ENCODE assay signal across 10 cellular contexts in genomic region chr5:141488591-141489478, GRCh38. TPM values are rescaled to one million over a fixed set of nuclear protein-coding genes. Genes with fewer than 3 reads are reported as not detected.
DNase-seq lines count a peak whose midpoint lies in the region; ATAC-seq and TF ChIP-seq lines count a peak whose summit lies in the region.
"Had no signal": no experiment of that assay in that cellular context is flagged by ENCODE, and none has a peak within 500 bp of the region (broad histone marks: within the 10 kb centered on the region; RNA-seq: fewer than 3 reads in every experiment).

Gene PCDHGC5, plus strand, starts transcription at chr5:141489081. Its CDS starts 160 bp downstream, at chr5:141489241.

- no peak within 1 kb of the TSS for H4K8ac ChIP-seq in mesenchymal stem cell (ENCODE audit: low read length)

- H3K9me3 Mint-ChIP-seq in activated CD4-positive, alpha-beta T cell treated with anti-CD3 and anti-CD28 coated beads, Interleukin-2, amount 10 ng/mL, durations not matched to agents 7 days and 5 days = peaks cover 2% of the 10 kb centered on the region

- H4K91ac ChIP-seq in mesenchymal stem cell (ENCODE audit: low read length) = no peak within 1 kb of the TSS

- H3K4me2 ChIP-seq in OCI-LY7 (ENCODE audit: low read length) (peak within 1 kb of the TSS; percentile 28), mesenchymal stem cell (ENCODE audit: low read length, poor library complexity, severe bottlenecking) (no peak within 1 kb of the TSS)

- POLR2A ChIA-PET in AG04449 (lab: Yijun Ruan, JAX) (interaction anchor here (0.6 to 1.8 kb wide), 9 partner anchors 10 to 168 kb away, joined by 3 to 14 read pairs (median 5); partner anchors contain the start of genes PCDHGC3 and TAF7), OCI-LY7 (lab: Charles Lee) (interaction anchor here (0.9 to 2.7 kb wide), 3 partner anchors 8 to 26 kb away, joined by 3 to 8 read pairs (median 7); no protein-coding TSS in a partner anchor)
- POLR2A ChIA-PET in activated CD4-positive, alpha-beta T cell treated with anti-CD3 and anti-CD28 coated beads, Interleukin-2, amount 10 ng/mL, durations not matched to agents 7 days and 5 days (lab: Charles Lee) = no interaction called here

- H3K79me2 ChIP-seq in OCI-LY7 (ENCODE audit: insufficient read depth, low read depth, low read length) = peaks cover 15% of the 10 kb centered on the region; the same call in 1 of the 2 replicates

- H2AFZ ChIP-seq in OCI-LY7 (ENCODE audit: low read length) (no peak within 1 kb of the TSS), mesenchymal stem cell (ENCODE audit: low read depth, low read length) (no peak within 1 kb of the TSS)

- 56% methylated on average over 13 of the region's 13 CpGs for WGBS in mesenchymal stem cell

- H3K36me3 ChIP-seq in OCI-LY7 (ENCODE audit: insufficient read depth, low read length) (peaks cover 68% of the 10 kb centered on the region), mesenchymal stem cell (ENCODE audit: control insufficient read depth in 1 of 2, insufficient read depth in 2 of 2, low read depth in 1 of 2, low read length in 2 of 2) (peaks cover 56 to 63% of the 10 kb centered on the region in 2 experiments)

- H2AK5ac ChIP-seq in mesenchymal stem cell (ENCODE audit: low read length, severe bottlenecking) = no peak within 1 kb of the TSS

- H3K4me1 ChIP-seq in OCI-LY7 (ENCODE audit: insufficient read depth, low read length, poor library complexity, severe bottlenecking) = peaks cover 27% of the 10 kb centered on the region
- peaks cover 29% of the 10 kb centered on the region for H3K4me1 ChIP-seq in mesenchymal stem cell (ENCODE audit: control insufficient read depth, insufficient read depth, low read depth, low read length)

- H3K79me1 ChIP-seq in mesenchymal stem cell (replicated peaks; ENCODE audit: low read length, poor library complexity, severe bottlenecking) = peaks cover 50% of the 10 kb centered on the region

- no peak within 1 kb of the TSS for H3K14ac ChIP-seq in mesenchymal stem cell (ENCODE audit: low read length in 2 of 2)

- no peaks in the 10 kb centered on the region for H3K9me2 ChIP-seq in OCI-LY7 (ENCODE audit: insufficient read depth, low read length)

- no peaks in the 10 kb centered on the region for H3K9me3 ChIP-seq in OCI-LY7 (ENCODE audit: low read length)
- no peaks in the 10 kb centered on the region for H3K9me3 ChIP-seq in mesenchymal stem cell (ENCODE audit: control insufficient read depth, low read length)

- DNase-seq in AG04449 (ENCODE audit: low read depth, low spot score) = no peak
- no peak for DNase-seq in OCI-LY7 (ENCODE audit: low spot score)
- peak; percentile 53 for DNase-seq in choroid plexus epithelial cell (ENCODE audit: low read depth)
- peak; percentile 57 for DNase-seq in mesenchymal stem cell
- DNase-seq in activated CD4-positive, alpha-beta T cell treated with anti-CD3 and anti-CD28 coated beads, Interleukin-2, amount 10 ng/mL, durations not matched to agents 7 days and 5 days = no peak
- no peak for DNase-seq in SIG-M5 (lab: John Stamatoyannopoulos, UW)
- DNase-seq: activated effector memory CD4-positive, alpha-beta T cell treated with Interleukin-2 at 50 U/mL for 16 hours had no signal

- H3K9ac ChIP-seq in mesenchymal stem cell (ENCODE audit: low read length) = peak within 1 kb of the TSS; percentile 66

- H3K4me3 Mint-ChIP-seq in activated CD4-positive, alpha-beta T cell treated with anti-CD3 and anti-CD28 coated beads, Interleukin-2, amount 10 ng/mL, durations not matched to agents 7 days and 5 days = no peak within 1 kb of the TSS

- no peak within 1 kb of the TSS for H3K27ac Mint-ChIP-seq in activated CD4-positive, alpha-beta T cell treated with anti-CD3 and anti-CD28 coated beads, Interleukin-2, amount 10 ng/mL, durations not matched to agents 7 days and 5 days

- H3K4me1 Mint-ChIP-seq in activated CD4-positive, alpha-beta T cell treated with anti-CD3 and anti-CD28 coated beads, Interleukin-2, amount 10 ng/mL, durations not matched to agents 7 days and 5 days = peaks cover 2% of the 10 kb centered on the region

- peak within 1 kb of the TSS; percentile 46 for H3K4me3 ChIP-seq in AG04449 (ENCODE audit: low read depth, low read length)
- H3K4me3 ChIP-seq in OCI-LY7 (ENCODE audit: low read depth, low read length, poor library complexity, severe bottlenecking) = no peak within 1 kb of the TSS
- no peak within 1 kb of the TSS for H3K4me3 ChIP-seq in choroid plexus epithelial cell (ENCODE audit: low read depth, low read length)
- H3K4me3 ChIP-seq in mesenchymal stem cell (ENCODE audit: insufficient read depth in 1 of 2, low read depth in 1 of 2, low read length in 2 of 2) = peak within 1 kb of the TSS in 1 of 2 experiments; percentile 65

- CTCF ChIA-PET in AG04449 (lab: Yijun Ruan, JAX) (interaction anchor here (0.7 to 37.5 kb wide), 10 partner anchors 8 to 91 kb away, joined by 3 to 856 read pairs (median 4); partner anchors contain the start of genes PCDHGA11, PCDHGA12, PCDHGB5 and PCDHGC3), OCI-LY7 (lab: Charles Lee; ENCODE audit: unreplicated experiment) (interaction anchor here (1.0 to 1.1 kb wide), 2 partner anchors 10 to 13 kb away, joined by 3 read pairs; no protein-coding TSS in a partner anchor)
- CTCF ChIA-PET in activated CD4-positive, alpha-beta T cell treated with anti-CD3 and anti-CD28 coated beads, Interleukin-2, amount 10 ng/mL, durations not matched to agents 7 days and 5 days (lab: Charles Lee) = interaction anchor here (0.6 to 1.0 kb wide), 3 partner anchors 9 to 67 kb away, joined by 3 to 4 read pairs (median 4); partner anchors contain the start of gene PCDHGC3

- peak within 1 kb of the TSS; percentile 7 for H2BK120ac ChIP-seq in mesenchymal stem cell (ENCODE audit: low read depth, low read length)

- no peaks in the 10 kb centered on the region for H3K27me3 ChIP-seq in mesenchymal stem cell (ENCODE audit: control insufficient read depth in 1 of 2, insufficient read depth in 1 of 2, low read length in 2 of 2)

- no TSS peak for BruUV-seq in OCI-LY7 (replicated peaks; lab: Mats Ljungman, UMichigan)

- H3K27ac ChIP-seq in OCI-LY7 (ENCODE audit: low read depth, low read length, poor library complexity, severe bottlenecking) (no peak within 1 kb of the TSS), mesenchymal stem cell (ENCODE audit: low read length, poor library complexity, severe bottlenecking) (peak within 1 kb of the TSS; percentile 24)
- H3K27ac ChIP-seq: C4-2B had no signal

- H3K18ac ChIP-seq in mesenchymal stem cell (ENCODE audit: low read depth in 1 of 2, low read length in 2 of 2) = no peak within 1 kb of the TSS

- intact Hi-C loops in OCI-LY7 (cut with micrococcal nuclease; ENCODE audit: unreplicated experiment) = no loop called here

- H2BK5ac ChIP-seq in mesenchymal stem cell (ENCODE audit: low read depth, low read length, poor library complexity, severe bottlenecking) = no peak within 1 kb of the TSS

- TF ChIP-seq CTCF in AG04449 (IDR thresholded peaks at IDR 0.05; ENCODE audit: insufficient read depth, low read length, missing control alignments) (no peak), OCI-LY7 (conservative IDR thresholded peaks at IDR 0.05; ENCODE audit: low read length) (no peak), choroid plexus epithelial cell (conservative IDR thresholded peaks at IDR 0.05; ENCODE audit: low read depth, low read length) (no peak)

- peak within 1 kb of the TSS; percentile 73 for H2BK15ac ChIP-seq in mesenchymal stem cell (ENCODE audit: low read depth, poor library complexity, severe bottlenecking)

- ATAC-seq in GM21825 (IDR thresholded peaks at IDR 0.05; ENCODE audit: unreplicated experiment) = no peak
- no peak for ATAC-seq in GM18520 (IDR thresholded peaks at IDR 0.05; ENCODE audit: unreplicated experiment)

- peaks cover 80% of the 10 kb centered on the region for H3K27me3 Mint-ChIP-seq in activated CD4-positive, alpha-beta T cell treated with anti-CD3 and anti-CD28 coated beads, Interleukin-2, amount 10 ng/mL, durations not matched to agents 7 days and 5 days

- H4K20me1 ChIP-seq in OCI-LY7 (ENCODE audit: insufficient read depth, low read length) = 0 out of 2 replicates have a peak, but pooled peaks cover 6% of the 10 kb centered on the region

- no peak within 1 kb of the TSS for H2BK12ac ChIP-seq in mesenchymal stem cell (ENCODE audit: low read length in 2 of 2)

- H3K4ac ChIP-seq in mesenchymal stem cell (ENCODE audit: low read depth in 1 of 2, low read length in 2 of 2) = no peak within 1 kb of the TSS

- H3K23ac ChIP-seq in mesenchymal stem cell (ENCODE audit: low read length in 2 of 2) = no peak within 1 kb of the TSS

- peaks cover 2% of the 10 kb centered on the region for H3K36me3 Mint-ChIP-seq in activated CD4-positive, alpha-beta T cell treated with anti-CD3 and anti-CD28 coated beads, Interleukin-2, amount 10 ng/mL, durations not matched to agents 7 days and 5 days (ENCODE audit: low read depth)

RNA-seq across cellular contexts. Expression of gene PCDHGC5, which starts in this region (rescaled TPM):
- total RNA-seq in OCI-LY7 (2014; rRNA removed; shearing (Covaris generic)) = 3.0 and 4.4 TPM in 2 replicates
- 5.0 and 5.4 TPM in 2 replicates for total RNA-seq in OCI-LY7 (2022)
- polyA plus RNA-seq in mesenchymal stem cell (2013, experiment 1 of 2) = 0.26 TPM
- polyA plus RNA-seq in mesenchymal stem cell (2013, experiment 2 of 2) = 0.27 TPM
- total RNA-seq in activated CD4-positive, alpha-beta T cell treated with anti-CD3 and anti-CD28 coated beads, Interleukin-2, amount 10 ng/mL, durations not matched to agents 7 days and 5 days = not detected

Comparison
In these comparisons a context has a peak if more than half of its experiments do, and no peak if none do; other contexts are left out.
1. RNA of gene PCDHGC5 (total RNA-seq): 3.0 to 5.4 TPM in OCI-LY7; not detected in activated CD4-positive, alpha-beta T cell treated with anti-CD3 and anti-CD28 coated beads, Interleukin-2, amount 10 ng/mL, durations not matched to agents 7 days and 5 days; every median in the first group is over 4 times any median in the second.
2. DNase-seq: peak in choroid plexus epithelial cell (single experiment) and mesenchymal stem cell (single experiment); none in AG04449 (single experiment), OCI-LY7 (single experiment), activated CD4-positive, alpha-beta T cell treated with anti-CD3 and anti-CD28 coated beads, Interleukin-2, amount 10 ng/mL, durations not matched to agents 7 days and 5 days (single experiment) and SIG-M5 (single experiment).